In the genomic region with DNA sequence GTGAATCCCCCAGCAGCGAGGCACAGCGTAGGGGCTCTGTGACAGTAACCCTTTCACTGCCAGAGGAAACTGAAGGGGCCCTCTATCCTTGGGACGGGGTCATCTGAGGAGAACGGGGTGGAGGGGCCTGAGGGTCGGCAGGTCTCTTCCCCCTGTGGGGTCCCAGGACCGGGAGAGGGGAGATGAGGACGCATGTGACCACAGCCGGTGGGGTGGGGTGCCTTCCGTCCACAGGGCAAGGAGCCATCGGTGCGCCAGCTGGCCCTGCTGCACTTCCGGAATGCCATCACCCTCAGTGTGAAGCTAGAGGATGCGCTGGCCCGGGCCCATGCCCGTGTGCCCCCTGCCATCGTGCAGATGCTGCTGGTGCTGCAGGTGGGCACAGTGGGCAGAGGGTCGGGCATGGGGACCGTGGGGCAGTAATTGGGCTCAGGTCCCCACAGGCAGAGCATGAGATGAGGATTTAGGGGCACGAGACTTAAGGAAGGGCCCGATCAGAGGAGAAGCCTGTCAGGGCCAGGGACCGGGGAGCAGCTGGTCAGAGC, we compare ENCODE assay signal across 19 cellular contexts. TPM values are rescaled to one million over a fixed set of nuclear protein-coding genes. Genes with fewer than 3 reads are reported as not detected.
"Had no signal": no experiment of that assay in that cellular context is flagged by ENCODE, and none has a peak within 500 bp of the region (broad histone marks: within the 10 kb centered on the region; RNA-seq: fewer than 3 reads in every experiment).

No MANE protein-coding gene starts in this region.

- H3K27ac Mint-ChIP-seq: activated T-cell treated with anti-CD3 and anti-CD28 coated beads, Interleukin-2, amount 50 U/mL, for 24 hours; activated T-helper 17 cell treated with anti-CD3 and anti-CD28 coated beads, Interleukin-2, amount 50 U/mL, for 72 hours; nephron progenitor cell; stimulated activated naive B cell treated with anti-CD40 and anti-IgM and Interleukin-4, amounts not matched to agents 10 μg/mL and 1 μg/mL and 100 μg/mL, for 72 hours; T-helper 2 cell treated with Interferon-gamma antibody and Interleukin-4, amounts not matched to agents 5 μg/mL and 100 μg/mL, for 36 hours had no signal

- H3K4me3 Mint-ChIP-seq: activated naive CD8-positive, alpha-beta T cell treated with anti-CD3 and anti-CD28 coated beads for 36 hours; activated T-cell treated with anti-CD3 and anti-CD28 coated beads, Interleukin-2, amount 50 U/mL, for 24 hours; activated T-helper 17 cell treated with anti-CD3 and anti-CD28 coated beads, Interleukin-2, amount 50 U/mL, for 72 hours; nephron progenitor cell; stimulated activated naive B cell treated with anti-CD40 and anti-IgM and Interleukin-4, amounts not matched to agents 10 μg/mL and 1 μg/mL and 100 μg/mL, for 72 hours; T-helper 2 cell treated with Interferon-gamma antibody and Interleukin-4, amounts not matched to agents 5 μg/mL and 100 μg/mL, for 36 hours had no signal

- H3K27me3 ChIP-seq: vagina had no signal

- H3K27me3 Mint-ChIP-seq: activated naive CD8-positive, alpha-beta T cell treated with anti-CD3 and anti-CD28 coated beads for 36 hours; activated T-cell treated with anti-CD3 and anti-CD28 coated beads, Interleukin-2, amount 50 U/mL, for 24 hours; activated T-helper 17 cell treated with anti-CD3 and anti-CD28 coated beads, Interleukin-2, amount 50 U/mL, for 72 hours had no signal

- DNase-seq: activated CD8-positive, alpha-beta memory T cell treated with anti-CD3 and anti-CD28 coated beads for 24 hours; activated CD8-positive, alpha-beta memory T cell treated with anti-CD3 and anti-CD28 coated beads, Interleukin-2, amount 50 U/mL, for 4 hours; activated naive CD8-positive, alpha-beta T cell treated with anti-CD3 and anti-CD28 coated beads for 36 hours; activated T-cell treated with anti-CD3 and anti-CD28 coated beads, Interleukin-2, amount 50 U/mL, for 24 hours; central memory CD4-positive, alpha-beta T cell; dermis blood vessel endothelial cell; effector memory CD4-positive, alpha-beta T cell; foreskin melanocyte; left ventricle myocardium superior; nephron progenitor cell; stimulated activated CD4-positive, alpha-beta T cell treated with anti-CD3 and anti-CD28 coated beads, Interleukin-2, amount 100 ng/mL, for 48 hours; stimulated activated CD8-positive, alpha-beta memory T cell treated with anti-CD3 and anti-CD28 coated beads, Interleukin-4, amount 100 ng/mL, for 48 hours; stimulated activated naive B cell treated with anti-CD40 and anti-IgM and Interleukin-4, amounts not matched to agents 10 μg/mL and 1 μg/mL and 100 μg/mL, for 72 hours; transverse colon had no signal

- H3K27ac ChIP-seq: transverse colon, vagina had no signal

- H3K9me3 ChIP-seq: transverse colon, vagina had no signal

- H3K4me3 ChIP-seq: transverse colon, vagina had no signal

- ATAC-seq: activated T-helper 17 cell treated with anti-CD3 and anti-CD28 coated beads, Interleukin-2, amount 50 U/mL, for 72 hours; esophagus mucosa; left ventricle myocardium superior; stimulated activated naive B cell treated with anti-CD40 and anti-IgM and Interleukin-4, amounts not matched to agents 10 μg/mL and 1 μg/mL and 100 μg/mL, for 72 hours had no signal

- H3K36me3 ChIP-seq: transverse colon, vagina had no signal

- H3K4me1 Mint-ChIP-seq: activated T-helper 17 cell treated with anti-CD3 and anti-CD28 coated beads, Interleukin-2, amount 50 U/mL, for 72 hours had no signal

- H3K9me3 Mint-ChIP-seq: activated naive CD8-positive, alpha-beta T cell treated with anti-CD3 and anti-CD28 coated beads for 36 hours; activated T-cell treated with anti-CD3 and anti-CD28 coated beads, Interleukin-2, amount 50 U/mL, for 24 hours; activated T-helper 17 cell treated with anti-CD3 and anti-CD28 coated beads, Interleukin-2, amount 50 U/mL, for 72 hours; nephron progenitor cell; T-helper 2 cell treated with Interferon-gamma antibody and Interleukin-4, amounts not matched to agents 5 μg/mL and 100 μg/mL, for 36 hours had no signal

RNA-seq across cellular contexts. Expression of a gene that starts 20.3 kb away (rescaled TPM):
- total RNA-seq: dermis blood vessel endothelial cell, endothelial cell of umbilical vein, left ventricle myocardium superior had no signal
- polyA plus RNA-seq: endothelial cell of umbilical vein had no signal
